8 cellular contexts compared by ENCODE assay signal in genomic region chr10:121608669-121609190, GRCh38. TPM values are rescaled to one million over a fixed set of nuclear protein-coding genes. Genes with fewer than 3 reads are reported as not detected.
DNase-seq lines count a peak whose midpoint lies in the region; ATAC-seq and TF ChIP-seq lines count a peak whose summit lies in the region.

No MANE protein-coding gene starts in this region.

- intact Hi-C loops in uterus (cut with DNase I; ENCODE audit: low total_unique reads) = loop anchor here (5.0 kb wide), 1 partner anchor 666 kb away; no protein-coding TSS in a partner anchor

- peak; percentile 89 for TF ChIP-seq CTCF in nephron progenitor cell (IDR thresholded peaks at IDR 0.05)
- peak; percentile 70 to 93 (median 86) for TF ChIP-seq CTCF in uterus (IDR thresholded peaks at IDR 0.05)

- H3K27me3 Mint-ChIP-seq in nephron progenitor cell (ENCODE audit: low read depth, poor library complexity) = peaks cover 31% of the 10 kb centered on the region

- no peak overlapping the region for H3K27ac ChIP-seq in uterus

- no peaks in the 10 kb centered on the region for H3K36me3 Mint-ChIP-seq in nephron progenitor cell (ENCODE audit: low read depth)

- H3K27ac Mint-ChIP-seq in nephron progenitor cell = no peak overlapping the region

- no peaks in the 10 kb centered on the region for H3K4me1 ChIP-seq in uterus

- peak overlapping the region; percentile 13 to 29 for H3K4me3 ChIP-seq in uterus

- peaks cover 23% of the 10 kb centered on the region for H3K4me1 Mint-ChIP-seq in nephron progenitor cell

- peak; percentile 3 to 9 for DNase-seq in activated CD4-positive, alpha-beta T cell treated with anti-CD3 and anti-CD28 coated beads for 24 hours (ENCODE audit: low read depth in 2 of 2)
- no peak for DNase-seq in activated CD4-positive, alpha-beta T cell treated with anti-CD3 and anti-CD28 coated beads for 4 hours
- peak in 3 of 5 experiments; percentile 4 to 58 (median 14) for DNase-seq in T-helper 2 cell
- peak; percentile 72 for DNase-seq in nephron progenitor cell
- DNase-seq in uterus = peak in 1 of 2 donors; percentile 57
- DNase-seq in T-helper 9 cell = no peak

- H3K9me3 Mint-ChIP-seq in nephron progenitor cell = no peaks in the 10 kb centered on the region

- H3K4me3 Mint-ChIP-seq in nephron progenitor cell = peak overlapping the region; percentile 62

- no peaks in the 10 kb centered on the region for H3K9me3 ChIP-seq in uterus

- no peaks in the 10 kb centered on the region for H3K36me3 ChIP-seq in uterus

- no peaks in the 10 kb centered on the region for H3K27me3 ChIP-seq in uterus

- ATAC-seq in HG03103 (IDR thresholded peaks at IDR 0.05; ENCODE audit: low read depth, unreplicated experiment) = peak; percentile 72
- ATAC-seq in esophagus mucosa = peak; percentile 88

- TF ChIP-seq POLR2A in uterus (IDR thresholded peaks at IDR 0.05) = peak in 1 of 2 donors; percentile 16

RNA-seq across cellular contexts. Expression of gene FGFR2, which starts 10.5 kb away (rescaled TPM):
- total RNA-seq in esophagus mucosa (27.4 TPM), uterus (100 to 1,000 TPM in 2 of 4 donors, 10 to 100 TPM in 2; 27.4 to 159 (median 111) TPM)

Comparison
In these comparisons a context has a peak if more than half of its experiments do, and no peak if none do; other contexts are left out.
1. DNase-seq: peak in activated CD4-positive, alpha-beta T cell treated with anti-CD3 and anti-CD28 coated beads for 24 hours (2 of 2), T-helper 2 cell (3 of 5) and nephron progenitor cell (single experiment); none in activated CD4-positive, alpha-beta T cell treated with anti-CD3 and anti-CD28 coated beads for 4 hours (0 of 2) and T-helper 9 cell (single experiment).